ENCODE assay signal across 8 cellular contexts in genomic region chr14:24052656-24053547, GRCh38. TPM values are rescaled to one million over a fixed set of nuclear protein-coding genes. Genes with fewer than 3 reads are reported as not detected.
DNase-seq lines count a peak whose midpoint lies in the region; ATAC-seq and TF ChIP-seq lines count a peak whose summit lies in the region.

No MANE protein-coding gene starts in this region.

- peak overlapping the region; percentile 10 for H3K27ac Mint-ChIP-seq in activated CD4-positive, alpha-beta memory T cell treated with anti-CD3 and anti-CD28 coated beads for 36 hours

- H3K36me3 ChIP-seq in gastroesophageal sphincter: no peaks in the 10 kb centered on the region

- no peak for TF ChIP-seq CTCF in gastroesophageal sphincter (IDR thresholded peaks at IDR 0.05)

- peaks cover 4% of the 10 kb centered on the region for H3K27me3 Mint-ChIP-seq in activated CD4-positive, alpha-beta memory T cell treated with anti-CD3 and anti-CD28 coated beads for 36 hours

- peaks cover 44% of the 10 kb centered on the region for H3K27me3 ChIP-seq in gastroesophageal sphincter

- peak overlapping the region; percentile 38 to 66 for H3K4me3 ChIP-seq in gastroesophageal sphincter

- DNase-seq in activated CD4-positive, alpha-beta memory T cell treated with anti-CD3 and anti-CD28 coated beads for 36 hours: peak; percentile 81
- peak; percentile 69 for DNase-seq in stimulated activated CD4-positive, alpha-beta T cell treated with anti-CD3 and anti-CD28 coated beads, Interleukin-1b, Interleukin-23, amount 100 ng/mL, for 48 hours
- DNase-seq in NCI-H1694 (lab: John Stamatoyannopoulos, UW): no peak
- DNase-seq in NCI-H510A (lab: John Stamatoyannopoulos, UW): no peak

- H3K27ac ChIP-seq in gastroesophageal sphincter: no peak overlapping the region

- peaks cover 2 to 21% (median 8%) of the 10 kb centered on the region in 3 donors for H3K4me1 ChIP-seq in gastroesophageal sphincter

- no peak for TF ChIP-seq POLR2A in gastroesophageal sphincter (IDR thresholded peaks at IDR 0.05)

- POLR2A ChIA-PET in activated CD4-positive, alpha-beta memory T cell treated with anti-CD3 and anti-CD28 coated beads for 36 hours (lab: Charles Lee): interaction anchor here (1.3 kb wide), 2 partner anchors 28 to 56 kb away, joined by 3 to 4 read pairs; no protein-coding TSS in a partner anchor

- peaks cover 20% of the 10 kb centered on the region for H3K4me1 Mint-ChIP-seq in activated CD4-positive, alpha-beta memory T cell treated with anti-CD3 and anti-CD28 coated beads for 36 hours (ENCODE audit: low read depth)

- no peak for TF ChIP-seq EP300 in gastroesophageal sphincter (IDR thresholded peaks at IDR 0.05)

- WGBS in gastroesophageal sphincter (ENCODE audit: low coverage in 1 of 2), 2 donors: 55 to 63% methylated on average over 4 to 13 of the region's 20 CpGs

- CTCF ChIA-PET in activated CD4-positive, alpha-beta memory T cell treated with anti-CD3 and anti-CD28 coated beads for 36 hours (lab: Charles Lee): interaction anchor here (1.2 to 12.9 kb wide), 5 partner anchors 38 to 108 kb away, joined by 6 to 458 read pairs (median 7); partner anchors contain the start of genes IRF9 and PCK2

- intact Hi-C loops in activated CD4-positive, alpha-beta memory T cell treated with anti-CD3 and anti-CD28 coated beads for 36 hours (cut with micrococcal nuclease): loop anchor here (1.0 to 10.0 kb wide), 7 partner anchors 41 to 259 kb away; partner anchors contain the start of genes DCAF11, GMPR2, LTB4R and LTB4R2

- H3K9me3 ChIP-seq in gastroesophageal sphincter: no peaks in the 10 kb centered on the region

- H3K36me3 Mint-ChIP-seq in activated CD4-positive, alpha-beta memory T cell treated with anti-CD3 and anti-CD28 coated beads for 36 hours: no peaks in the 10 kb centered on the region

- peak overlapping the region; percentile 60 for H3K4me3 Mint-ChIP-seq in activated CD4-positive, alpha-beta memory T cell treated with anti-CD3 and anti-CD28 coated beads for 36 hours

- H3K9me3 Mint-ChIP-seq in activated CD4-positive, alpha-beta memory T cell treated with anti-CD3 and anti-CD28 coated beads for 36 hours: no peaks in the 10 kb centered on the region

- ATAC-seq in GM21526 (IDR thresholded peaks at IDR 0.05; ENCODE audit: low FRiP score, unreplicated experiment): peak; percentile 12
- no peak for ATAC-seq in gastroesophageal sphincter
- ATAC-seq in GM18867 (IDR thresholded peaks at IDR 0.05; ENCODE audit: unreplicated experiment): no peak
- no peak for ATAC-seq in GM18517 (IDR thresholded peaks at IDR 0.05; ENCODE audit: unreplicated experiment)

RNA-seq across cellular contexts. Expression of gene CARMIL3, which starts 1.1 kb away (rescaled TPM):
- total RNA-seq in activated CD4-positive, alpha-beta memory T cell treated with anti-CD3 and anti-CD28 coated beads for 36 hours: under 1 TPM; 0.75 to 1.00 TPM
- total RNA-seq in gastroesophageal sphincter: under 1 TPM in 3 of 4 donors, not detected in 1; 0.12 to 0.47 (median 0.17) TPM

RNA-seq across cellular contexts. Expression of gene CPNE6, which starts 18.5 kb away (rescaled TPM):
- total RNA-seq in activated CD4-positive, alpha-beta memory T cell treated with anti-CD3 and anti-CD28 coated beads for 36 hours: not detected
- total RNA-seq in gastroesophageal sphincter: 1 to 10 TPM in 1 of 4 donors, not detected in 3; 1.5 TPM

RNA-seq across cellular contexts. Expression of gene PCK2, which starts 41.2 kb away (rescaled TPM):
- total RNA-seq in activated CD4-positive, alpha-beta memory T cell treated with anti-CD3 and anti-CD28 coated beads for 36 hours: 100 to 1,000 TPM; 118 to 125 TPM
- 10 to 100 TPM in 3 of 4 donors, 1 to 10 TPM in 1; 9.2 to 14.9 (median 11.6) TPM for total RNA-seq in gastroesophageal sphincter

Comparison
In these comparisons a context has a peak if more than half of its experiments do, and no peak if none do; other contexts are left out.
1. DNase-seq: peak in activated CD4-positive, alpha-beta memory T cell treated with anti-CD3 and anti-CD28 coated beads for 36 hours (single experiment) and stimulated activated CD4-positive, alpha-beta T cell treated with anti-CD3 and anti-CD28 coated beads, Interleukin-1b, Interleukin-23, amount 100 ng/mL, for 48 hours (single experiment); none in NCI-H1694 (single experiment) and NCI-H510A (single experiment).
2. RNA of gene PCK2, which starts 41.2 kb away (total RNA-seq): 118 to 125 TPM in activated CD4-positive, alpha-beta memory T cell treated with anti-CD3 and anti-CD28 coated beads for 36 hours; 9.2 to 14.9 TPM in gastroesophageal sphincter; every median in the first group is over 4 times any median in the second.